25 cellular contexts compared by ENCODE assay signal in the genomic region with DNA sequence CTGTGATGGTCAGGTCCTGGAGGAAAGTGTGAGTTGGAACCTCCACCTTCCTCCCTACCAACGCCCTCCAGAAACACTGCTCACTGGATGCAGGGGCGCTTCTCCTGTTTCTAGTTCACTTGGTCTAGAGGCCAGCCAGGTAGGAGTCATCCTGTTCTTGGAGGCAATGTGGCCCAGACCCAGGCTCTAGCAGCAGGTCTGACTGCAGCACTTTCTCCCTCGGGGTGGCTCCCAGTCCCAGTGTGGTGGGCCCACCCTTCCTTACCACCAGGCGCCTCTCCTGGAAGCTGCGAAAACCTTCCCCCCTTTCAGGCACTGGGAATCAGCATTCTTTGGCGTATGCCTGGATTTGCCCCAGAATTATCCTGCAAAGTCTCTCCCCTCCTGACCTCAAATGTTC.
"Had no signal": no experiment of that assay in that cellular context is flagged by ENCODE, and none has a peak within 500 bp of the region (broad histone marks: within the 10 kb centered on the region; RNA-seq: fewer than 3 reads in every experiment).

No MANE protein-coding gene starts in this region.

- H3K4me2 ChIP-seq: hepatocyte had no signal

- H2AFZ ChIP-seq: hepatocyte had no signal

- H3K4me3 ChIP-seq: colonic mucosa, gastrocnemius medialis, heart left ventricle, hepatocyte, lung, pancreas, right lobe of liver, suprapubic skin, transverse colon, vagina had no signal

- H3K36me3 Mint-ChIP-seq: memory B cell, natural killer cell had no signal

- H3K27me3 Mint-ChIP-seq: dendritic cell treated with granulocyte-macrophage colony-stimulating factor and Interleukin-4, amounts not matched to agents 40 ng/mL and 50 ng/mL, for 4 days; effector memory CD8-positive, alpha-beta T cell; memory B cell had no signal

- DNase-seq: colonic mucosa; effector memory CD8-positive, alpha-beta T cell; foreskin fibroblast; gastrocnemius medialis; heart left ventricle; kidney; natural killer cell; occipital lobe; pancreas; right lobe of liver; small intestine; stimulated activated CD4-positive, alpha-beta T cell treated with anti-CD3 and anti-CD28 coated beads, Interleukin-15, amount 100 ng/mL, for 24 hours; stimulated activated CD4-positive, alpha-beta T cell treated with anti-CD3 and anti-CD28 coated beads, Interleukin-4, amount 100 ng/mL, for 1 hour; stimulated activated CD8-positive, alpha-beta memory T cell treated with anti-CD3 and anti-CD28 coated beads, Interleukin-4, amount 100 ng/mL, for 48 hours; stimulated activated naive CD4-positive, alpha-beta T cell; stimulated activated naive CD8-positive, alpha-beta T cell treated with anti-CD3 and anti-CD28 coated beads, Interleukin-15, amount 100 ng/mL, for 72 hours; transverse colon had no signal

- H3K27ac Mint-ChIP-seq: dendritic cell treated with granulocyte-macrophage colony-stimulating factor and Interleukin-4, amounts not matched to agents 40 ng/mL and 50 ng/mL, for 4 days; effector memory CD8-positive, alpha-beta T cell; memory B cell; natural killer cell; progenitor cell of endocrine pancreas; stimulated activated naive CD8-positive, alpha-beta T cell treated with anti-CD3 and anti-CD28 coated beads, Interleukin-15, amount 100 ng/mL, for 72 hours had no signal

- H3K9me3 ChIP-seq: colonic mucosa, gastrocnemius medialis, heart left ventricle, pancreas, right lobe of liver, suprapubic skin, transverse colon, vagina had no signal

- H3K4me1 Mint-ChIP-seq: natural killer cell; stimulated activated naive CD8-positive, alpha-beta T cell treated with anti-CD3 and anti-CD28 coated beads, Interleukin-15, amount 100 ng/mL, for 72 hours had no signal

- H3K27ac ChIP-seq: colonic mucosa, gastrocnemius medialis, heart left ventricle, hepatocyte, pancreas, right lobe of liver, suprapubic skin, transverse colon, vagina had no signal

- ATAC-seq: effector memory CD8-positive, alpha-beta T cell; gastrocnemius medialis; heart left ventricle; left lobe of liver; natural killer cell; pancreas; right lobe of liver; stimulated activated naive CD8-positive, alpha-beta T cell treated with anti-CD3 and anti-CD28 coated beads, Interleukin-15, amount 100 ng/mL, for 72 hours had no signal

- H3K9me3 Mint-ChIP-seq: dendritic cell treated with granulocyte-macrophage colony-stimulating factor and Interleukin-4, amounts not matched to agents 40 ng/mL and 50 ng/mL, for 4 days; memory B cell had no signal

- H3K4me3 Mint-ChIP-seq: dendritic cell treated with granulocyte-macrophage colony-stimulating factor and Interleukin-4, amounts not matched to agents 40 ng/mL and 50 ng/mL, for 4 days; effector memory CD8-positive, alpha-beta T cell; memory B cell; natural killer cell; stimulated activated naive CD8-positive, alpha-beta T cell treated with anti-CD3 and anti-CD28 coated beads, Interleukin-15, amount 100 ng/mL, for 72 hours had no signal

- H3K36me3 ChIP-seq: colonic mucosa, gastrocnemius medialis, heart left ventricle, pancreas, right lobe of liver, suprapubic skin, transverse colon, vagina had no signal

- H3K27me3 ChIP-seq: colonic mucosa, right lobe of liver, vagina had no signal

- H3K4me1 ChIP-seq: colonic mucosa, gastrocnemius medialis, pancreas, right lobe of liver, transverse colon, vagina had no signal
